Comparison of ENCODE assay signal across 2 cellular contexts in the genomic region with DNA sequence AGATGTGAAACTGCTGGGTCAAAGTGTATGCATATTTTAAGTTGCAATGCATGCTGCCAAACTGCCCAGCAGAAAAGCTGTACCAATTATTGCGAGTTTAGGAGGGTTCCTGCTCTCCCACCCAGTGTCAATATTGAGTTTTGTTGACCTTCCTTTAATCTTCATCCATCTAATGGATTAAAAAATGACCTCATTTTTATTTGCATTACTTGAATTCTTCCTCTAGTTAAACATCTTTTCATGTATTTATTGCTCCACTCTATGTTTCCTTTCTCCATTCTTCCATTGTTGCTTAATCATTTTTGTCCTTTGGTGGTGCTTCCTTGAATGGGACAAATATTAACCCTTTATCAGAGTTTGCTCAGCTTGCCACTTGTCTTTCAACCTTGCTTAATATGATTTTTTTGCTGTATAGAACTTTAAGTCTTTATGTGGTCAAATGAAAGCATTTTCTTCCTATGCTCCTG.
A peak's percentile ranks its signal among the peaks of the same experiment; 100 is the strongest.
TF ChIP-seq lines count a peak whose summit lies in the region.

No MANE protein-coding gene starts in this region.

TF ChIP-seq in HEK293, 187 proteins besides CTCF, POLR2A, EP300 and RAD21:
- TF ChIP-seq, protein P1, sequence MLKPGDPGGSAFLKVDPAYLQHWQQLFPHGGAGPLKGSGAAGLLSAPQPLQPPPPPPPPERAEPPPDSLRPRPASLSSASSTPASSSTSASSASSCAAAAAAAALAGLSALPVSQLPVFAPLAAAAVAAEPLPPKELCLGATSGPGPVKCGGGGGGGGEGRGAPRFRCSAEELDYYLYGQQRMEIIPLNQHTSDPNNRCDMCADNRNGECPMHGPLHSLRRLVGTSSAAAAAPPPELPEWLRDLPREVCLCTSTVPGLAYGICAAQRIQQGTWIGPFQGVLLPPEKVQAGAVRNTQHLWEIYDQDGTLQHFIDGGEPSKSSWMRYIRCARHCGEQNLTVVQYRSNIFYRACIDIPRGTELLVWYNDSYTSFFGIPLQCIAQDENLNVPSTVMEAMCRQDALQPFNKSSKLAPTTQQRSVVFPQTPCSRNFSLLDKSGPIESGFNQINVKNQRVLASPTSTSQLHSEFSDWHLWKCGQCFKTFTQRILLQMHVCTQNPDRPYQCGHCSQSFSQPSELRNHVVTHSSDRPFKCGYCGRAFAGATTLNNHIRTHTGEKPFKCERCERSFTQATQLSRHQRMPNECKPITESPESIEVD (tag by site-specific recombination; IDR thresholded peaks at IDR 0.05) = peak; percentile 42; the same call in 1 of the 2 replicates
- no peak for TF ChIP-seq ZNF473 (tag by site-specific recombination; IDR thresholded peaks at IDR 0.05)
- TF ChIP-seq, protein P2, sequence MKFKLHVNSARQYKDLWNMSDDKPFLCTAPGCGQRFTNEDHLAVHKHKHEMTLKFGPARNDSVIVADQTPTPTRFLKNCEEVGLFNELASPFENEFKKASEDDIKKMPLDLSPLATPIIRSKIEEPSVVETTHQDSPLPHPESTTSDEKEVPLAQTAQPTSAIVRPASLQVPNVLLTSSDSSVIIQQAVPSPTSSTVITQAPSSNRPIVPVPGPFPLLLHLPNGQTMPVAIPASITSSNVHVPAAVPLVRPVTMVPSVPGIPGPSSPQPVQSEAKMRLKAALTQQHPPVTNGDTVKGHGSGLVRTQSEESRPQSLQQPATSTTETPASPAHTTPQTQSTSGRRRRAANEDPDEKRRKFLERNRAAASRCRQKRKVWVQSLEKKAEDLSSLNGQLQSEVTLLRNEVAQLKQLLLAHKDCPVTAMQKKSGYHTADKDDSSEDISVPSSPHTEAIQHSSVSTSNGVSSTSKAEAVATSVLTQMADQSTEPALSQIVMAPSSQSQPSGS (tag by site-specific recombination; IDR thresholded peaks at IDR 0.05; ENCODE audit: low read depth) = peak; percentile 49; the same call in 1 of the 2 replicates
- TF ChIP-seq, protein P3, sequence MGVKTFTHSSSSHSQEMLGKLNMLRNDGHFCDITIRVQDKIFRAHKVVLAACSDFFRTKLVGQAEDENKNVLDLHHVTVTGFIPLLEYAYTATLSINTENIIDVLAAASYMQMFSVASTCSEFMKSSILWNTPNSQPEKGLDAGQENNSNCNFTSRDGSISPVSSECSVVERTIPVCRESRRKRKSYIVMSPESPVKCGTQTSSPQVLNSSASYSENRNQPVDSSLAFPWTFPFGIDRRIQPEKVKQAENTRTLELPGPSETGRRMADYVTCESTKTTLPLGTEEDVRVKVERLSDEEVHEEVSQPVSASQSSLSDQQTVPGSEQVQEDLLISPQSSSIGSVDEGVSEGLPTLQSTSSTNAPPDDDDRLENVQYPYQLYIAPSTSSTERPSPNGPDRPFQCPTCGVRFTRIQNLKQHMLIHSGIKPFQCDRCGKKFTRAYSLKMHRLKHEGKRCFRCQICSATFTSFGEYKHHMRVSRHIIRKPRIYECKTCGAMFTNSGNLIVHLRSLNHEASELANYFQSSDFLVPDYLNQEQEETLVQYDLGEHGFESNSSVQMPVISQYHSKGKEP (tag by site-specific recombination; IDR thresholded peaks at IDR 0.05) = 0 out of 2 replicates have a peak, but pooled peaks have one; percentile 44
- no peak for TF ChIP-seq ZNF791 (tag by site-specific recombination; IDR thresholded peaks at IDR 0.05)

TF ChIP-seq in HepG2, 621 proteins besides CTCF, POLR2A, EP300 and RAD21 (continues in another document):
- TF ChIP-seq, protein P4, sequence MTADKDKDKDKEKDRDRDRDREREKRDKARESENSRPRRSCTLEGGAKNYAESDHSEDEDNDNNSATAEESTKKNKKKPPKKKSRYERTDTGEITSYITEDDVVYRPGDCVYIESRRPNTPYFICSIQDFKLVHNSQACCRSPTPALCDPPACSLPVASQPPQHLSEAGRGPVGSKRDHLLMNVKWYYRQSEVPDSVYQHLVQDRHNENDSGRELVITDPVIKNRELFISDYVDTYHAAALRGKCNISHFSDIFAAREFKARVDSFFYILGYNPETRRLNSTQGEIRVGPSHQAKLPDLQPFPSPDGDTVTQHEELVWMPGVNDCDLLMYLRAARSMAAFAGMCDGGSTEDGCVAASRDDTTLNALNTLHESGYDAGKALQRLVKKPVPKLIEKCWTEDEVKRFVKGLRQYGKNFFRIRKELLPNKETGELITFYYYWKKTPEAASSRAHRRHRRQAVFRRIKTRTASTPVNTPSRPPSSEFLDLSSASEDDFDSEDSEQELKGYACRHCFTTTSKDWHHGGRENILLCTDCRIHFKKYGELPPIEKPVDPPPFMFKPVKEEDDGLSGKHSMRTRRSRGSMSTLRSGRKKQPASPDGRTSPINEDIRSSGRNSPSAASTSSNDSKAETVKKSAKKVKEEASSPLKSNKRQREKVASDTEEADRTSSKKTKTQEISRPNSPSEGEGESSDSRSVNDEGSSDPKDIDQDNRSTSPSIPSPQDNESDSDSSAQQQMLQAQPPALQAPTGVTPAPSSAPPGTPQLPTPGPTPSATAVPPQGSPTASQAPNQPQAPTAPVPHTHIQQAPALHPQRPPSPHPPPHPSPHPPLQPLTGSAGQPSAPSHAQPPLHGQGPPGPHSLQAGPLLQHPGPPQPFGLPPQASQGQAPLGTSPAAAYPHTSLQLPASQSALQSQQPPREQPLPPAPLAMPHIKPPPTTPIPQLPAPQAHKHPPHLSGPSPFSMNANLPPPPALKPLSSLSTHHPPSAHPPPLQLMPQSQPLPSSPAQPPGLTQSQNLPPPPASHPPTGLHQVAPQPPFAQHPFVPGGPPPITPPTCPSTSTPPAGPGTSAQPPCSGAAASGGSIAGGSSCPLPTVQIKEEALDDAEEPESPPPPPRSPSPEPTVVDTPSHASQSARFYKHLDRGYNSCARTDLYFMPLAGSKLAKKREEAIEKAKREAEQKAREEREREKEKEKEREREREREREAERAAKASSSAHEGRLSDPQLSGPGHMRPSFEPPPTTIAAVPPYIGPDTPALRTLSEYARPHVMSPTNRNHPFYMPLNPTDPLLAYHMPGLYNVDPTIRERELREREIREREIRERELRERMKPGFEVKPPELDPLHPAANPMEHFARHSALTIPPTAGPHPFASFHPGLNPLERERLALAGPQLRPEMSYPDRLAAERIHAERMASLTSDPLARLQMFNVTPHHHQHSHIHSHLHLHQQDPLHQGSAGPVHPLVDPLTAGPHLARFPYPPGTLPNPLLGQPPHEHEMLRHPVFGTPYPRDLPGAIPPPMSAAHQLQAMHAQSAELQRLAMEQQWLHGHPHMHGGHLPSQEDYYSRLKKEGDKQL (CRISPR knock-in tag; IDR thresholded peaks at IDR 0.05; ENCODE audit: low read depth) = peak; percentile 93
- TF ChIP-seq HMG20A (CRISPR knock-in tag; IDR thresholded peaks at IDR 0.05; ENCODE audit: borderline replicate concordance) (peak; percentile 82), SKI (IDR thresholded peaks at IDR 0.05; ENCODE audit: partially characterized antibody) (no peak), PITX1 (CRISPR knock-in tag; IDR thresholded peaks at IDR 0.05) (peak; percentile 80), NCOR1 (IDR thresholded peaks at IDR 0.05; ENCODE audit: borderline replicate concordance, low read length) (peak; percentile 59; the same call in 1 of the 2 replicates), PPARG (CRISPR knock-in tag; conservative IDR thresholded peaks at IDR 0.05) (peak; percentile 89), ZFY (CRISPR knock-in tag; IDR thresholded peaks at IDR 0.05) (no peak), ZNF644 (CRISPR knock-in tag; IDR thresholded peaks at IDR 0.05; ENCODE audit: low read depth) (0 out of 2 replicates have a peak, but pooled peaks have one; percentile 33), RARA (CRISPR knock-in tag; IDR thresholded peaks at IDR 0.05) (peak; percentile 72), JUNB (CRISPR knock-in tag; IDR thresholded peaks at IDR 0.05; ENCODE audit: borderline replicate concordance) (peak; percentile 47; the same call in 1 of the 2 replicates), CEBPB (IDR thresholded peaks at IDR 0.05; ENCODE audit: borderline replicate concordance, low read depth, low read length) (peak; percentile 85), HNF4A (CRISPR knock-in tag; IDR thresholded peaks at IDR 0.05) (peak; percentile 70), HOXA5 (CRISPR knock-in tag; IDR thresholded peaks at IDR 0.05) (0 out of 2 replicates have a peak, but pooled peaks have one; percentile 17), HDAC2 (CRISPR knock-in tag; IDR thresholded peaks at IDR 0.05) (peak; percentile 88), SOX6 (IDR thresholded peaks at IDR 0.05) (no peak), SOX6 (CRISPR knock-in tag; IDR thresholded peaks at IDR 0.05) (peak; percentile 92), STAG1 (CRISPR knock-in tag; IDR thresholded peaks at IDR 0.05) (peak; percentile 12; the same call in 1 of the 2 replicates), SOX13 (IDR thresholded peaks at IDR 0.05) (peak; percentile 90; the same call in 1 of the 2 replicates), SOX13 (CRISPR knock-in tag; conservative IDR thresholded peaks at IDR 0.05 in 1 of 2, IDR thresholded peaks at IDR 0.05 in 1 of 2) (peak in 1 of 2 experiments; percentile 99; a peak in 2 of 4 replicates), KAT8 (CRISPR knock-in tag; IDR thresholded peaks at IDR 0.05) (peak; percentile 54; the same call in 1 of the 2 replicates), SMAD3 (CRISPR knock-in tag; IDR thresholded peaks at IDR 0.05) (0 out of 2 replicates have a peak, but pooled peaks have one; percentile 31), NPAS2 (CRISPR knock-in tag; IDR thresholded peaks at IDR 0.05; ENCODE audit: borderline replicate concordance) (no peak), HNRNPH1 (optimal IDR thresholded peaks at IDR 0.05; ENCODE audit: low read depth, low read length) (no peak), NR2F1 (CRISPR knock-in tag; IDR thresholded peaks at IDR 0.05) (peak; percentile 26 to 69; a peak in 2 of 4 replicates), ETV5 (CRISPR knock-in tag; IDR thresholded peaks at IDR 0.05; ENCODE audit: borderline replicate concordance) (0 out of 2 replicates have a peak, but pooled peaks have one; percentile 18), NCOA2 (CRISPR knock-in tag; IDR thresholded peaks at IDR 0.05) (peak; percentile 96), MIER3 (CRISPR knock-in tag; IDR thresholded peaks at IDR 0.05; ENCODE audit: borderline replicate concordance) (peak; percentile 65; the same call in 1 of the 2 replicates), BCL6 (CRISPR knock-in tag; IDR thresholded peaks at IDR 0.05) (peak; percentile 90), ZSCAN9 (CRISPR knock-in tag; IDR thresholded peaks at IDR 0.05; ENCODE audit: borderline replicate concordance) (no peak), MAFF (IDR thresholded peaks at IDR 0.05; ENCODE audit: low read depth, low read length) (no peak), KDM1A (CRISPR knock-in tag; IDR thresholded peaks at IDR 0.05) (peak; percentile 26; the same call in 1 of the 2 replicates), SRF (IDR thresholded peaks at IDR 0.05; ENCODE audit: low read depth, low read length) (no peak), KLF16 (CRISPR knock-in tag; IDR thresholded peaks at IDR 0.05) (peak in 1 of 2 experiments; percentile 68; a peak in 2 of 4 replicates), TCF7 (IDR thresholded peaks at IDR 0.05; ENCODE audit: low read depth) (peak; percentile 91)
- TF ChIP-seq, protein P5, sequence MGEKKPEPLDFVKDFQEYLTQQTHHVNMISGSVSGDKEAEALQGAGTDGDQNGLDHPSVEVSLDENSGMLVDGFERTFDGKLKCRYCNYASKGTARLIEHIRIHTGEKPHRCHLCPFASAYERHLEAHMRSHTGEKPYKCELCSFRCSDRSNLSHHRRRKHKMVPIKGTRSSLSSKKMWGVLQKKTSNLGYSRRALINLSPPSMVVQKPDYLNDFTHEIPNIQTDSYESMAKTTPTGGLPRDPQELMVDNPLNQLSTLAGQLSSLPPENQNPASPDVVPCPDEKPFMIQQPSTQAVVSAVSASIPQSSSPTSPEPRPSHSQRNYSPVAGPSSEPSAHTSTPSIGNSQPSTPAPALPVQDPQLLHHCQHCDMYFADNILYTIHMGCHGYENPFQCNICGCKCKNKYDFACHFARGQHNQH (CRISPR knock-in tag; IDR thresholded peaks at IDR 0.05) = no peak
- TF ChIP-seq, protein P6, sequence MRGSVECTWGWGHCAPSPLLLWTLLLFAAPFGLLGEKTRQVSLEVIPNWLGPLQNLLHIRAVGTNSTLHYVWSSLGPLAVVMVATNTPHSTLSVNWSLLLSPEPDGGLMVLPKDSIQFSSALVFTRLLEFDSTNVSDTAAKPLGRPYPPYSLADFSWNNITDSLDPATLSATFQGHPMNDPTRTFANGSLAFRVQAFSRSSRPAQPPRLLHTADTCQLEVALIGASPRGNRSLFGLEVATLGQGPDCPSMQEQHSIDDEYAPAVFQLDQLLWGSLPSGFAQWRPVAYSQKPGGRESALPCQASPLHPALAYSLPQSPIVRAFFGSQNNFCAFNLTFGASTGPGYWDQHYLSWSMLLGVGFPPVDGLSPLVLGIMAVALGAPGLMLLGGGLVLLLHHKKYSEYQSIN (CRISPR knock-in tag; IDR thresholded peaks at IDR 0.05; ENCODE audit: borderline replicate concordance) = no peak
- TF ChIP-seq, protein P7, sequence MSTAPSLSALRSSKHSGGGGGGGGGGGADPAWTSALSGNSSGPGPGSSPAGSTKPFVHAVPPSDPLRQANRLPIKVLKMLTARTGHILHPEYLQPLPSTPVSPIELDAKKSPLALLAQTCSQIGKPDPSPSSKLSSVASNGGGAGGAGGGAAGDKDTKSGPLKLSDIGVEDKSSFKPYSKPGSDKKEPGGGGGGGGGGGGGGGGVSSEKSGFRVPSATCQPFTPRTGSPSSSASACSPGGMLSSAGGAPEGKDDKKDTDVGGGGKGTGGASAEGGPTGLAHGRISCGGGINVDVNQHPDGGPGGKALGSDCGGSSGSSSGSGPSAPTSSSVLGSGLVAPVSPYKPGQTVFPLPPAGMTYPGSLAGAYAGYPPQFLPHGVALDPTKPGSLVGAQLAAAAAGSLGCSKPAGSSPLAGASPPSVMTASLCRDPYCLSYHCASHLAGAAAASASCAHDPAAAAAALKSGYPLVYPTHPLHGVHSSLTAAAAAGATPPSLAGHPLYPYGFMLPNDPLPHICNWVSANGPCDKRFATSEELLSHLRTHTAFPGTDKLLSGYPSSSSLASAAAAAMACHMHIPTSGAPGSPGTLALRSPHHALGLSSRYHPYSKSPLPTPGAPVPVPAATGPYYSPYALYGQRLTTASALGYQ (CRISPR knock-in tag; IDR thresholded peaks at IDR 0.05) = peak; percentile 95
- TF ChIP-seq, protein P8, sequence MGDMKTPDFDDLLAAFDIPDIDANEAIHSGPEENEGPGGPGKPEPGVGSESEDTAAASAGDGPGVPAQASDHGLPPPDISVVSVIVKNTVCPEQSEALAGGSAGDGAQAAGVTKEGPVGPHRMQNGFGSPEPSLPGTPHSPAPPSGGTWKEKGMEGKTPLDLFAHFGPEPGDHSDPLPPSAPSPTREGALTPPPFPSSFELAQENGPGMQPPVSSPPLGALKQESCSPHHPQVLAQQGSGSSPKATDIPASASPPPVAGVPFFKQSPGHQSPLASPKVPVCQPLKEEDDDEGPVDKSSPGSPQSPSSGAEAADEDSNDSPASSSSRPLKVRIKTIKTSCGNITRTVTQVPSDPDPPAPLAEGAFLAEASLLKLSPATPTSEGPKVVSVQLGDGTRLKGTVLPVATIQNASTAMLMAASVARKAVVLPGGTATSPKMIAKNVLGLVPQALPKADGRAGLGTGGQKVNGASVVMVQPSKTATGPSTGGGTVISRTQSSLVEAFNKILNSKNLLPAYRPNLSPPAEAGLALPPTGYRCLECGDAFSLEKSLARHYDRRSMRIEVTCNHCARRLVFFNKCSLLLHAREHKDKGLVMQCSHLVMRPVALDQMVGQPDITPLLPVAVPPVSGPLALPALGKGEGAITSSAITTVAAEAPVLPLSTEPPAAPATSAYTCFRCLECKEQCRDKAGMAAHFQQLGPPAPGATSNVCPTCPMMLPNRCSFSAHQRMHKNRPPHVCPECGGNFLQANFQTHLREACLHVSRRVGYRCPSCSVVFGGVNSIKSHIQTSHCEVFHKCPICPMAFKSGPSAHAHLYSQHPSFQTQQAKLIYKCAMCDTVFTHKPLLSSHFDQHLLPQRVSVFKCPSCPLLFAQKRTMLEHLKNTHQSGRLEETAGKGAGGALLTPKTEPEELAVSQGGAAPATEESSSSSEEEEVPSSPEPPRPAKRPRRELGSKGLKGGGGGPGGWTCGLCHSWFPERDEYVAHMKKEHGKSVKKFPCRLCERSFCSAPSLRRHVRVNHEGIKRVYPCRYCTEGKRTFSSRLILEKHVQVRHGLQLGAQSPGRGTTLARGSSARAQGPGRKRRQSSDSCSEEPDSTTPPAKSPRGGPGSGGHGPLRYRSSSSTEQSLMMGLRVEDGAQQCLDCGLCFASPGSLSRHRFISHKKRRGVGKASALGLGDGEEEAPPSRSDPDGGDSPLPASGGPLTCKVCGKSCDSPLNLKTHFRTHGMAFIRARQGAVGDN (CRISPR knock-in tag; IDR thresholded peaks at IDR 0.05) = no peak
